12 cellular contexts compared by ENCODE assay signal in genomic region chr2:20496069-20496468, GRCh38. TPM values are rescaled to one million over a fixed set of nuclear protein-coding genes. Genes with fewer than 3 reads are reported as not detected.
DNase-seq lines count a peak whose midpoint lies in the region; ATAC-seq, FAIRE-seq and TF ChIP-seq lines count a peak whose summit lies in the region.
"Had no signal": no experiment of that assay in that cellular context is flagged by ENCODE, and none has a peak within 500 bp of the region (broad histone marks: within the 10 kb centered on the region; RNA-seq: fewer than 3 reads in every experiment).

No MANE protein-coding gene starts in this region.

- H4K20me1 ChIP-seq in HCT116 (ENCODE audit: insufficient read depth) (no peaks in the 10 kb centered on the region), astrocyte (ENCODE audit: insufficient read depth, low read length) (no peaks in the 10 kb centered on the region)

- H3K4me2 ChIP-seq in HCT116 (ENCODE audit: low read length) = peak overlapping the region; percentile 82
- H3K4me2 ChIP-seq in astrocyte (ENCODE audit: low read length) = peak overlapping the region; percentile 6

- DNase-seq in HCT116 (ENCODE audit: low read depth, low spot score) (peak; percentile 59), astrocyte (ENCODE audit: low read depth) (peak; percentile 56), islet precursor cell (peak; percentile 92), suprapubic skin (ENCODE audit: low spot score in 2 of 2) (no peak), NCI-H2029 (lab: John Stamatoyannopoulos, UW) (no peak)
- DNase-seq in effector memory CD8-positive, alpha-beta T cell = no peak
- no peak for DNase-seq in stimulated activated CD4-positive, alpha-beta T cell treated with anti-CD3 and anti-CD28 coated beads, Interleukin-15, amount 100 ng/mL, for 24 hours
- no peak for DNase-seq in activated naive CD4-positive, alpha-beta T cell treated with anti-CD3 and anti-CD28 coated beads for 36 hours
- DNase-seq: NCI-H1436; stimulated activated CD4-positive, alpha-beta T cell treated with anti-CD3 and anti-CD28 coated beads, Interleukin-12 subunit alpha, Interleukin-12 subunit beta, amount 100 ng/mL, for 4 hours; stimulated activated naive CD8-positive, alpha-beta T cell treated with anti-CD3 and anti-CD28 coated beads, Interleukin-15, Interleukin-2, amounts not matched to agents 100 U/mL and 50 U/mL, for 24 hours had no signal

- H3K9me3 ChIP-seq in HCT116 (ENCODE audit: control insufficient read depth in 1 of 2, insufficient read depth in 1 of 2, low read depth in 1 of 2, low read length in 2 of 2) (no peaks in the 10 kb centered on the region), astrocyte (ENCODE audit: insufficient read depth, low read depth, low read length) (no peaks in the 10 kb centered on the region), suprapubic skin (no peaks in the 10 kb centered on the region)

- intact Hi-C loops in HCT116 (cut with micrococcal nuclease) = no loop called here
- intact Hi-C loops in activated naive CD4-positive, alpha-beta T cell treated with anti-CD3 and anti-CD28 coated beads for 36 hours (cut with micrococcal nuclease) = no loop called here

- TF ChIP-seq RAD21 in HCT116 (IDR thresholded peaks at IDR 0.05; ENCODE audit: low read depth) = peak; percentile 9; the same call in 1 of the 2 replicates

- H3K4me1 Mint-ChIP-seq in astrocyte (ENCODE audit: low read depth, unreplicated experiment) = peaks cover 39% of the 10 kb centered on the region
- no peaks in the 10 kb centered on the region for H3K4me1 Mint-ChIP-seq in effector memory CD8-positive, alpha-beta T cell (ENCODE audit: low read depth in 2 of 2)
- peaks cover 4% of the 10 kb centered on the region for H3K4me1 Mint-ChIP-seq in activated naive CD4-positive, alpha-beta T cell treated with anti-CD3 and anti-CD28 coated beads for 36 hours (ENCODE audit: low read depth)

- H3K4me3 ChIP-seq in HCT116 (replicated peaks in 1 of 2; ENCODE audit: low read depth in 1 of 2, low read length in 2 of 2) = peak overlapping the region in 1 of 2 experiments; percentile 42; a peak in 2 of 4 replicates
- no peak overlapping the region for H3K4me3 ChIP-seq in astrocyte (ENCODE audit: insufficient read depth, low read depth, low read length)
- no peak overlapping the region for H3K4me3 ChIP-seq in suprapubic skin

- H3K27me3 Mint-ChIP-seq in astrocyte (ENCODE audit: low read depth, unreplicated experiment) = peaks cover 4% of the 10 kb centered on the region
- H3K27me3 Mint-ChIP-seq in effector memory CD8-positive, alpha-beta T cell = peaks cover 19 to 49% of the 10 kb centered on the region in 2 donors
- H3K27me3 Mint-ChIP-seq in activated naive CD4-positive, alpha-beta T cell treated with anti-CD3 and anti-CD28 coated beads for 36 hours (ENCODE audit: low read depth) = peaks cover 2% of the 10 kb centered on the region

- no peak overlapping the region for H3K27ac Mint-ChIP-seq in astrocyte (ENCODE audit: unreplicated experiment)
- H3K27ac Mint-ChIP-seq in effector memory CD8-positive, alpha-beta T cell = no peak overlapping the region
- no peak overlapping the region for H3K27ac Mint-ChIP-seq in activated naive CD4-positive, alpha-beta T cell treated with anti-CD3 and anti-CD28 coated beads for 36 hours

- FAIRE-seq in astrocyte (lab: Jason Lieb, UNC) = no peak
- FAIRE-seq: endometrium had no signal

- H2AFZ ChIP-seq in HCT116 (ENCODE audit: low read depth, low read length, poor library complexity, severe bottlenecking) (peak overlapping the region; percentile 93), astrocyte (ENCODE audit: low read depth, low read length) (no peak overlapping the region)

- H3K36me3 ChIP-seq in HCT116 (ENCODE audit: control insufficient read depth in 1 of 2, insufficient read depth in 2 of 2, low read length in 2 of 2) (no peaks in the 10 kb centered on the region), astrocyte (ENCODE audit: insufficient read depth, low read length) (no peaks in the 10 kb centered on the region), suprapubic skin (no peaks in the 10 kb centered on the region)

- BruUV-seq in HCT116 (replicated peaks; lab: Mats Ljungman, UMichigan) = no TSS peak

- H3K4me1 ChIP-seq in HCT116 (ENCODE audit: control insufficient read depth in 1 of 2, insufficient read depth in 2 of 2, low read length in 2 of 2) (peaks cover 30 to 48% of the 10 kb centered on the region in 2 experiments), astrocyte (ENCODE audit: insufficient read depth, low read length) (peaks cover 31% of the 10 kb centered on the region), suprapubic skin (peaks cover 27% of the 10 kb centered on the region)

- no peaks in the 10 kb centered on the region for H3K9me3 Mint-ChIP-seq in astrocyte (ENCODE audit: unreplicated experiment)
- no peaks in the 10 kb centered on the region for H3K9me3 Mint-ChIP-seq in effector memory CD8-positive, alpha-beta T cell
- no peaks in the 10 kb centered on the region for H3K9me3 Mint-ChIP-seq in activated naive CD4-positive, alpha-beta T cell treated with anti-CD3 and anti-CD28 coated beads for 36 hours

- no peak overlapping the region for H3K4me3 Mint-ChIP-seq in astrocyte (ENCODE audit: unreplicated experiment)
- no peak overlapping the region for H3K4me3 Mint-ChIP-seq in effector memory CD8-positive, alpha-beta T cell
- H3K4me3 Mint-ChIP-seq in activated naive CD4-positive, alpha-beta T cell treated with anti-CD3 and anti-CD28 coated beads for 36 hours = no peak overlapping the region

- 50% methylated on average over 4 of the region's 4 CpGs for WGBS in suprapubic skin

- TF ChIP-seq CTCF in HCT116 (IDR thresholded peaks at IDR 0.05 in 2 of 3, conservative IDR thresholded peaks at IDR 0.05 in 1 of 3; ENCODE audit: borderline replicate concordance in 1 of 3, insufficient read depth in 1 of 3, low read depth in 2 of 3, low read length in 2 of 3) (no peak), astrocyte (IDR thresholded peaks at IDR 0.05; ENCODE audit: insufficient read depth, low read depth, low read length) (no peak), suprapubic skin (IDR thresholded peaks at IDR 0.05) (no peak)

- peak; percentile 75 for ATAC-seq in HCT116
- no peak for ATAC-seq in effector memory CD8-positive, alpha-beta T cell (replicated peaks)
- ATAC-seq: stimulated activated naive CD8-positive, alpha-beta T cell treated with anti-CD3 and anti-CD28 coated beads, Interleukin-15, Interleukin-2, amounts not matched to agents 100 U/mL and 50 U/mL, for 24 hours had no signal

- CTCF ChIA-PET in HCT116 (lab: Charles Lee) = interaction anchor here (0.6 kb wide), 1 partner anchor 117 kb away, joined by 3 read pairs; no protein-coding TSS in a partner anchor
- CTCF ChIA-PET in activated naive CD4-positive, alpha-beta T cell treated with anti-CD3 and anti-CD28 coated beads for 36 hours (lab: Charles Lee) = interaction anchor here (1.4 kb wide), 1 partner anchor 146 kb away, joined by 3 read pairs; no protein-coding TSS in a partner anchor

- TF ChIP-seq EP300 in suprapubic skin (IDR thresholded peaks at IDR 0.05) = no peak

- H3K9me2 ChIP-seq in HCT116 (ENCODE audit: insufficient read depth) = no peaks in the 10 kb centered on the region

- H3K79me2 ChIP-seq in HCT116 (ENCODE audit: insufficient read depth, low read length) (no peaks in the 10 kb centered on the region), astrocyte (ENCODE audit: insufficient read depth, low read length) (no peaks in the 10 kb centered on the region)

- H3K9ac ChIP-seq in HCT116 (ENCODE audit: low read length) (peak overlapping the region; percentile 43), astrocyte (ENCODE audit: low read length) (no peak overlapping the region)

- RAD21 ChIA-PET in HCT116 (lab: Charles Lee; ENCODE audit: low non-redundant PET in 1 of 2, low total read pairs in 2 of 2, uncharacterized antibody in 2 of 2, unreplicated experiment in 2 of 2) = no interaction called here

- POLR2A ChIA-PET in HCT116 (lab: Charles Lee) = interaction anchor here (1.0 to 2.0 kb wide), 3 partner anchors 14 to 54 kb away, joined by 5 to 11 read pairs (median 8); partner anchors contain the start of gene RHOB

- TF ChIP-seq POLR2A in HCT116 (IDR thresholded peaks at IDR 0.05; ENCODE audit: borderline replicate concordance, extremely low read depth, insufficient read depth, insufficient read length) (no peak), suprapubic skin (IDR thresholded peaks at IDR 0.05) (no peak)

- H3K27ac ChIP-seq in HCT116 (ENCODE audit: low read depth, low read length) (no peak overlapping the region), astrocyte (ENCODE audit: low read depth, low read length) (no peak overlapping the region), suprapubic skin (peak overlapping the region; percentile 51)

- no peaks in the 10 kb centered on the region for H3K36me3 Mint-ChIP-seq in astrocyte (ENCODE audit: low read depth, unreplicated experiment)
- no peaks in the 10 kb centered on the region for H3K36me3 Mint-ChIP-seq in effector memory CD8-positive, alpha-beta T cell (ENCODE audit: insufficient read depth)
- no peaks in the 10 kb centered on the region for H3K36me3 Mint-ChIP-seq in activated naive CD4-positive, alpha-beta T cell treated with anti-CD3 and anti-CD28 coated beads for 36 hours (ENCODE audit: low read depth)

- no peaks in the 10 kb centered on the region for H3K27me3 ChIP-seq in HCT116 (ENCODE audit: insufficient read depth, low read length)
- H3K27me3 ChIP-seq in astrocyte (ENCODE audit: insufficient read depth, low read length) = no peaks in the 10 kb centered on the region
- H3K27me3 ChIP-seq in suprapubic skin = no peaks in the 10 kb centered on the region

TF ChIP-seq in HCT116, 20 proteins besides CTCF, POLR2A, EP300 and RAD21 (continues in another document):
- TF ChIP-seq JUND (IDR thresholded peaks at IDR 0.05) = peak; percentile 87
- TF ChIP-seq SIN3A (IDR thresholded peaks at IDR 0.05; ENCODE audit: low read depth) = no peak
- TF ChIP-seq TCF7L2 (IDR thresholded peaks at IDR 0.05; ENCODE audit: borderline replicate concordance, extremely low read depth, insufficient read depth, insufficient read length) = no peak
- peak; percentile 64; the same call in 1 of the 2 replicates for TF ChIP-seq FOSL1 (IDR thresholded peaks at IDR 0.05; ENCODE audit: low read depth)
- peak; percentile 51; the same call in 1 of the 2 replicates for TF ChIP-seq CBX3 (IDR thresholded peaks at IDR 0.05; ENCODE audit: low read depth)
- no peak for TF ChIP-seq ZFX (IDR thresholded peaks at IDR 0.05)
- peak; percentile 40; the same call in 1 of the 2 replicates for TF ChIP-seq MAX (IDR thresholded peaks at IDR 0.05)
- TF ChIP-seq EGR1 (IDR thresholded peaks at IDR 0.05; ENCODE audit: low read depth) = peak; percentile 85

RNA-seq across cellular contexts. Expression of gene RHOB, which starts 49.2 kb away (rescaled TPM):
- total RNA-seq in HCT116 (2021; ENCODE audit: unreplicated experiment) (72.9 TPM), astrocyte (161 and 173 TPM in 2 replicates), suprapubic skin (100 to 1,000 TPM; 404 to 719 (median 568) TPM)
- polyA plus RNA-seq in HCT116 (2012) = 51.9 and 60.4 TPM in 2 replicates
- total RNA-seq in activated naive CD4-positive, alpha-beta T cell treated with anti-CD3 and anti-CD28 coated beads for 36 hours = 1 to 10 TPM; 1.8 to 2.0 TPM

Comparison
In these comparisons a context has a peak if more than half of its experiments do, and no peak if none do; other contexts are left out.
1. DNase-seq: peak in HCT116 (single experiment), astrocyte (single experiment) and islet precursor cell (single experiment); none in suprapubic skin (0 of 2), effector memory CD8-positive, alpha-beta T cell (0 of 3), NCI-H2029 (single experiment), stimulated activated CD4-positive, alpha-beta T cell treated with anti-CD3 and anti-CD28 coated beads, Interleukin-15, amount 100 ng/mL, for 24 hours (single experiment) and activated naive CD4-positive, alpha-beta T cell treated with anti-CD3 and anti-CD28 coated beads for 36 hours (single experiment).
2. RNA of gene RHOB, which starts 49.2 kb away (total RNA-seq): 404 to 719 TPM in suprapubic skin, 161 to 173 TPM in astrocyte and 72.9 TPM in HCT116 (single experiment); 1.8 to 2.0 TPM in activated naive CD4-positive, alpha-beta T cell treated with anti-CD3 and anti-CD28 coated beads for 36 hours; every median in the first group is over 10 times any median in the second.